Comparison of ENCODE assay signal across 1 cellular context in the genomic region with DNA sequence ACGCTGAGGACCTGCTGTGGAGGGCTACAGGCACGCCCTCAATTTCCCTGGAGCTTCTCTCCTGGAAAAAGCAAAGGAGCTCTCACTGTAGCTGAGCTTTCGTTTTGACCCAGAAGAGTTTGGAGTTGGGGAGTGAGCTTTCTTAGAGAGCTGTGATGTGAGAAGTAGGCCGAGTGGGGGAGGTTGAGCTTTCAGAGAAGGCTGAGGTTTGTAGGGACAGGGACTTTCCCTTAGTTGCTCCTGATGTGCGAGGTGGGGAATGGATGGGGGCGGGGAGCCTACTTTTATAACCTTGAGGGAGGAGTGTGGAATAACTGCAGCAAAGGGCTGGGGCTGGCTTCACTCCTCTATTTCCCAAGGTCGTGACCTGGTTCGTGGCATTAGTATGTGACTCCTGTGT.
TF ChIP-seq lines count a peak whose summit lies in the region.

No MANE protein-coding gene starts in this region.

TF ChIP-seq in H1, 55 proteins besides CTCF, POLR2A, EP300 and RAD21 (continued from another document):
- no peak for TF ChIP-seq SIX5 (IDR thresholded peaks at IDR 0.05; ENCODE audit: low read depth, low read length)
- TF ChIP-seq EGR1 (IDR thresholded peaks at IDR 0.05; ENCODE audit: borderline replicate concordance, low read depth, low read length), result no peak
- TF ChIP-seq MAX (IDR thresholded peaks at IDR 0.05), result no peak
- TF ChIP-seq MAFK (IDR thresholded peaks at IDR 0.05; ENCODE audit: low read depth, low read length), result no peak
- no peak for TF ChIP-seq TAF7 (optimal IDR thresholded peaks at IDR 0.05; ENCODE audit: borderline replicate concordance, low read depth, low read length)
- TF ChIP-seq NRF1 (IDR thresholded peaks at IDR 0.05; ENCODE audit: low read depth, low read length), result no peak
- no peak for TF ChIP-seq CTBP2 (IDR thresholded peaks at IDR 0.05; ENCODE audit: borderline replicate concordance, insufficient read depth, insufficient read length, low read length)
